ENCODE assay signal across 2 cellular contexts in the genomic region with DNA sequence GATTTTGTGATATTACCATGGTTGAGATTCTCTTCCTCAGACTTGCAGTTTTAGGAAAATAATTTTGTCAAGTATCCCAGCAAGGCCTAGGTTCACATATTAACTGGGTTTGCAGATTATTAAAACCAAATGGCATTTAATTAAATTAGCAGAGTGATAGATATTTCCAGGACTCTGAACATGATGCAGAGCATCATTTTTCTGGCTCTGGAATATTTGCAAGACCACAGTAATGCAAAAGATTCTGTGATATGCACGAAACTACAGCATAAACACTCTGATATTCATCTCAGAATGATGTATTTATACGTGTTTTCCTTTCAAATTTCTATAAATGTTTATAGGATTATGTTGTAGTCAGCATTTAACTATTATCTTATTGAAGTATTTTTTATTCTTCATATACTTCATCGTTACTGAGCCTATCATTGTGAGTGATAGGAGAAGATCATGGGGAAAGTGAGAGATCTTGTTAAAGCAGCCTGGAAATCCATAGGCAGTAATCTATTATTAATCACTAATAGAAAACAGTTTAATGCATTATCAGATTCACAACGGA.
TF ChIP-seq lines count a peak whose summit lies in the region.

No MANE protein-coding gene starts in this region.

TF ChIP-seq in HepG2, 621 proteins besides CTCF, POLR2A, EP300 and RAD21:
- TF ChIP-seq MAFF (IDR thresholded peaks at IDR 0.05; ENCODE audit: low read depth, low read length) (peak; percentile 23; the same call in 1 of the 2 replicates), ZNF572 (CRISPR knock-in tag; IDR thresholded peaks at IDR 0.05) (no peak), PHF21A (CRISPR knock-in tag; IDR thresholded peaks at IDR 0.05) (no peak), MAFK (conservative IDR thresholded peaks at IDR 0.05 in 1 of 2, IDR thresholded peaks at IDR 0.05 in 1 of 2; ENCODE audit: low read length in 2 of 2) (peak; percentile 6 to 51; a peak in 2 of 4 replicates), MED8 (CRISPR knock-in tag; IDR thresholded peaks at IDR 0.05; ENCODE audit: insufficient replicate concordance) (no peak), TEAD3 (CRISPR knock-in tag; optimal IDR thresholded peaks at IDR 0.05; ENCODE audit: borderline replicate concordance) (no peak)

TF ChIP-seq in IMR-90, 13 proteins besides CTCF, POLR2A, EP300 and RAD21:
- TF ChIP-seq MAFK (IDR thresholded peaks at IDR 0.05; ENCODE audit: low read depth, low read length) (peak; percentile 40), NFE2L2 (IDR thresholded peaks at IDR 0.05; ENCODE audit: low read depth, low read length) (no peak), RCOR1 (IDR thresholded peaks at IDR 0.05; ENCODE audit: insufficient replicate concordance, low read length) (no peak)
- TF ChIP-seq, protein P1, sequence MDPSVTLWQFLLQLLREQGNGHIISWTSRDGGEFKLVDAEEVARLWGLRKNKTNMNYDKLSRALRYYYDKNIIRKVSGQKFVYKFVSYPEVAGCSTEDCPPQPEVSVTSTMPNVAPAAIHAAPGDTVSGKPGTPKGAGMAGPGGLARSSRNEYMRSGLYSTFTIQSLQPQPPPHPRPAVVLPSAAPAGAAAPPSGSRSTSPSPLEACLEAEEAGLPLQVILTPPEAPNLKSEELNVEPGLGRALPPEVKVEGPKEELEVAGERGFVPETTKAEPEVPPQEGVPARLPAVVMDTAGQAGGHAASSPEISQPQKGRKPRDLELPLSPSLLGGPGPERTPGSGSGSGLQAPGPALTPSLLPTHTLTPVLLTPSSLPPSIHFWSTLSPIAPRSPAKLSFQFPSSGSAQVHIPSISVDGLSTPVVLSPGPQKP (IDR thresholded peaks at IDR 0.05; ENCODE audit: borderline replicate concordance, low read depth, low read length), result no peak
